In the genomic region with DNA sequence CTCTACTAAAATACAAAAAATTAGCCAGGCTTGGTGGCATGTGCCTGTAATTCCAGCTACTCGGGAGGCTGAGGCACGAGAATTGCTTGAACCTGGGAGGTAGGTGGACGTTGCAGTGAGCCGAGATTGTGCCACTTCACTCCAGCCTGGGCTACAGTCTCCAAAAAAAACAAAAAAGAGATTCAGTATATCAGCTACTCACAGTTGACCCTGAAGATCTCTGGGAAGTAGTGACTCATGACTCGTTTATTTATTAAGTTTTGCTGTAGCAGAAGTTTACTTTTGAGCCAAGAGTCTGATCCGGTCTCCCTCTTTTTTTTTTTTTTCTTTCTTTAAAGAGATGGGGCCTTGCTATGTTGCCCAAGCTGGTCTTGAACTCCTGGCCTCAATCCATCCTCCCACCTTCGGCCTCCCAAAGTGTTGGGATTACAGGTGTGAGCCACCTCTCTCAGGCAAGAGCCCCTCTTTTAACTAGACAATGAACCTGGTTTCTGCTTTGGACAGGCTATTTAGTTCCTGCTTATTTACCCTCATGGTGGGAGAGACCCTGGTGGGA, we compare ENCODE assay signal across 6 cellular contexts. TPM values are rescaled to one million over a fixed set of nuclear protein-coding genes. Genes with fewer than 3 reads are reported as not detected.
DNase-seq lines count a peak whose midpoint lies in the region; ATAC-seq and TF ChIP-seq lines count a peak whose summit lies in the region.

No MANE protein-coding gene starts in this region.

- H3K9ac ChIP-seq in KMS-11: no peak overlapping the region

- H2AFZ ChIP-seq in KMS-11 (ENCODE audit: low read depth): peak overlapping the region; percentile 51

- peaks cover 49% of the 10 kb centered on the region for H3K4me1 ChIP-seq in KMS-11 (ENCODE audit: low read depth, poor library complexity, severe bottlenecking)

- DNase-seq in caudate nucleus (lab: John Stamatoyannopoulos, UW) (no peak), pulmonary artery endothelial cell (ENCODE audit: low read depth, low spot score) (peak; percentile 55), D341Med (ENCODE audit: low spot score) (no peak), left lobe of liver (ENCODE audit: low spot score) (no peak)
- DNase-seq in NK-92 treated with Interleukin-12 subunit alpha and Interleukin-12 subunit beta, amount 100 ng/mL, for 24 hours (lab: John Stamatoyannopoulos, UW): no peak

- no peak overlapping the region for H3K4me3 ChIP-seq in KMS-11 (IDR thresholded peaks at IDR 0.05; ENCODE audit: insufficient read depth, low read depth, low read length)

- peak overlapping the region; percentile 74 for H3K4me2 ChIP-seq in KMS-11

- peaks cover 3% of the 10 kb centered on the region; the same call in 1 of the 2 replicates for H3K79me2 ChIP-seq in KMS-11 (ENCODE audit: insufficient read depth, low read depth)

- no peak for TF ChIP-seq CTCF in KMS-11 (conservative IDR thresholded peaks at IDR 0.05; ENCODE audit: low read depth, low read length)

- H3K27ac ChIP-seq in KMS-11: peak overlapping the region; percentile 42
- peak overlapping the region; percentile 76 for H3K27ac ChIP-seq in caudate nucleus (ENCODE audit: low read depth, low read length)

- no peaks in the 10 kb centered on the region for H4K20me1 ChIP-seq in KMS-11 (ENCODE audit: insufficient read depth)

- H3K27me3 ChIP-seq in KMS-11 (ENCODE audit: insufficient read depth, low read depth): no peaks in the 10 kb centered on the region

- ATAC-seq in left lobe of liver: no peak

- no peaks in the 10 kb centered on the region for H3K36me3 ChIP-seq in KMS-11 (ENCODE audit: insufficient read depth)

RNA-seq across cellular contexts. Expression of a gene that starts 4.4 kb away (rescaled TPM):
- total RNA-seq in pulmonary artery endothelial cell: 433 and 451 TPM in 2 replicates
- total RNA-seq in left lobe of liver: 44.4 TPM

RNA-seq across cellular contexts. Expression of a gene that starts 8.7 kb away (rescaled TPM):
- total RNA-seq in pulmonary artery endothelial cell (17.4 and 26.1 TPM in 2 replicates), left lobe of liver (11.9 TPM)

RNA-seq across cellular contexts. Expression of a gene that starts 12.7 kb away (rescaled TPM):
- total RNA-seq in pulmonary artery endothelial cell (0.66 and 0.71 TPM in 2 replicates), left lobe of liver (0.33 TPM)

RNA-seq across cellular contexts. Expression of a gene that starts 18.3 kb away (rescaled TPM):
- total RNA-seq in pulmonary artery endothelial cell (267 and 297 TPM in 2 replicates), left lobe of liver (101 TPM)

RNA-seq across cellular contexts. Expression of a gene that starts 34.1 kb away (rescaled TPM):
- 59.4 and 85.2 TPM in 2 replicates for total RNA-seq in pulmonary artery endothelial cell
- 27.2 TPM for total RNA-seq in left lobe of liver
